8 cellular contexts compared by ENCODE assay signal in genomic region chr2:172806426-172807008, GRCh38.
DNase-seq lines count a peak whose midpoint lies in the region; ATAC-seq, FAIRE-seq and TF ChIP-seq lines count a peak whose summit lies in the region.

No MANE protein-coding gene starts in this region.

- H3K9me3 ChIP-seq in NT2/D1 (ENCODE audit: insufficient read depth, low read length) (peaks cover 19% of the 10 kb centered on the region; the same call in 1 of the 2 replicates), colonic mucosa (no peaks in the 10 kb centered on the region), lower lobe of right lung (peaks cover 8% of the 10 kb centered on the region)

- ATAC-seq in lower lobe of right lung (no peak), GM19324 (IDR thresholded peaks at IDR 0.05; ENCODE audit: low FRiP score, unreplicated experiment) (no peak), HG02798 (IDR thresholded peaks at IDR 0.05; ENCODE audit: poor library complexity, unreplicated experiment) (no peak), GM21717 (IDR thresholded peaks at IDR 0.05; ENCODE audit: unreplicated experiment) (no peak)

- DNase-seq in COR-L47 (lab: John Stamatoyannopoulos, UW) (peak; percentile 38), HTR-8/SVneo (ENCODE audit: insufficient read length, low spot score) (peak; percentile 59), NT2/D1 (ENCODE audit: low read depth, low spot score) (peak; percentile 46), colonic mucosa (no peak), lower lobe of right lung (no peak)

- no peak overlapping the region for H3K4me3 ChIP-seq in NT2/D1 (ENCODE audit: insufficient read length, low read depth)
- no peak overlapping the region for H3K4me3 ChIP-seq in colonic mucosa
- H3K4me3 ChIP-seq in lower lobe of right lung = no peak overlapping the region

- H3K36me3 ChIP-seq in NT2/D1 (ENCODE audit: insufficient read depth, insufficient read length, low read length) = no peaks in the 10 kb centered on the region
- no peaks in the 10 kb centered on the region for H3K36me3 ChIP-seq in colonic mucosa
- no peaks in the 10 kb centered on the region for H3K36me3 ChIP-seq in lower lobe of right lung

- H3K27me3 ChIP-seq in NT2/D1 (ENCODE audit: insufficient read depth, insufficient read length) (no peaks in the 10 kb centered on the region), colonic mucosa (no peaks in the 10 kb centered on the region), lower lobe of right lung (ENCODE audit: low read depth) (no peaks in the 10 kb centered on the region)

- TF ChIP-seq CTCF in colonic mucosa (IDR thresholded peaks at IDR 0.05) (peak; percentile 82), lower lobe of right lung (IDR thresholded peaks at IDR 0.05) (peak; percentile 80)

- H3K9ac ChIP-seq in NT2/D1 (ENCODE audit: insufficient read length, low read depth) (no peak overlapping the region), colonic mucosa (ENCODE audit: low read depth in 2 of 2, low read length in 2 of 2) (no peak overlapping the region)

- H3K27ac ChIP-seq in colonic mucosa (no peak overlapping the region), lower lobe of right lung (no peak overlapping the region)

- H3K4me1 ChIP-seq in NT2/D1 (ENCODE audit: insufficient read depth, insufficient read length) (peaks cover 2% of the 10 kb centered on the region), colonic mucosa (no peaks in the 10 kb centered on the region), lower lobe of right lung (no peaks in the 10 kb centered on the region)

- FAIRE-seq in HTR-8/SVneo (lab: Jason Lieb, UNC) = no peak

- intact Hi-C loops in colonic mucosa (cut with DNase I) = loop anchor here (5.0 kb wide), 1 partner anchor 126 kb away; no protein-coding TSS in a partner anchor
- intact Hi-C loops in lower lobe of right lung (cut with DNase I) = loop anchor here (5.0 kb wide), 1 partner anchor 126 kb away; no protein-coding TSS in a partner anchor

Comparison
In these comparisons a context has a peak if more than half of its experiments do, and no peak if none do; other contexts are left out.
1. DNase-seq: peak in COR-L47 (single experiment), HTR-8/SVneo (single experiment) and NT2/D1 (single experiment); none in colonic mucosa (single experiment) and lower lobe of right lung (single experiment).